ENCODE assay signal across 11 cellular contexts in genomic region chrX:2819345-2820130, GRCh38. TPM values are rescaled to one million over a fixed set of nuclear protein-coding genes. Genes with fewer than 3 reads are reported as not detected.
A peak's percentile ranks its signal among the peaks of the same experiment; 100 is the strongest.
DNase-seq lines count a peak whose midpoint lies in the region; ATAC-seq and TF ChIP-seq lines count a peak whose summit lies in the region.
"Had no signal": no experiment of that assay in that cellular context is flagged by ENCODE, and none has a peak within 500 bp of the region (broad histone marks: within the 10 kb centered on the region; RNA-seq: fewer than 3 reads in every experiment).

No MANE protein-coding gene starts in this region.

- no peak overlapping the region for H3K4me3 Mint-ChIP-seq in GM23338
- no peak overlapping the region for H3K4me3 Mint-ChIP-seq in stimulated activated naive CD8-positive, alpha-beta T cell treated with anti-CD3 and anti-CD28 coated beads, Interleukin-15, amount 100 ng/mL, for 72 hours
- H3K4me3 Mint-ChIP-seq: central memory CD8-positive, alpha-beta T cell had no signal

- no peaks in the 10 kb centered on the region for H3K9me2 ChIP-seq in GM23338 (ENCODE audit: insufficient read depth)

- no peaks in the 10 kb centered on the region for H3K36me3 Mint-ChIP-seq in GM23338 (ENCODE audit: low read depth)

- H3F3A ChIP-seq in GM23338 (replicated peaks; ENCODE audit: low read depth), result no peaks in the 10 kb centered on the region

- ATAC-seq in GM23338 (no peak), SK-N-SH treated with all-trans-retinoic acid at 6 μM for 48 hours (peak; percentile 71)
- no peak for ATAC-seq in stimulated activated naive CD8-positive, alpha-beta T cell treated with anti-CD3 and anti-CD28 coated beads, Interleukin-15, amount 100 ng/mL, for 72 hours
- ATAC-seq: right cardiac atrium had no signal

- DNase-seq in AG20443 (ENCODE audit: low spot score) (peak; percentile 50), GM23338 (ENCODE audit: low spot score) (no peak), glomerular endothelial cell (ENCODE audit: extremely low read depth, low read depth, low spot score) (peak; percentile 27), posterior cingulate gyrus (no peak), stomach (no peak), globus pallidus (ENCODE audit: low spot score) (no peak)
- no peak for DNase-seq in stimulated activated naive CD8-positive, alpha-beta T cell treated with anti-CD3 and anti-CD28 coated beads, Interleukin-15, amount 100 ng/mL, for 72 hours
- DNase-seq: NCI-H187, right cardiac atrium had no signal

- no peaks in the 10 kb centered on the region for H3K9me3 Mint-ChIP-seq in GM23338
- H3K9me3 Mint-ChIP-seq in stimulated activated naive CD8-positive, alpha-beta T cell treated with anti-CD3 and anti-CD28 coated beads, Interleukin-15, amount 100 ng/mL, for 72 hours, result no peaks in the 10 kb centered on the region
- H3K9me3 Mint-ChIP-seq: central memory CD8-positive, alpha-beta T cell had no signal

- intact Hi-C loops in posterior cingulate gyrus (cut with DNase I) (loop anchor here (10.0 kb wide), 1 partner anchor 1365 kb away; the partner anchor contains the start of gene ASMTL), stomach (cut with DNase I; ENCODE audit: low total_unique reads) (loop anchor here (10.0 kb wide), 1 partner anchor 175 kb away; no protein-coding TSS in a partner anchor)

- H3K9me3 ChIP-seq in stomach, result no peaks in the 10 kb centered on the region

- TF ChIP-seq EP300 in stomach (IDR thresholded peaks at IDR 0.05), result no peak

- H3K4me1 Mint-ChIP-seq in GM23338, result peaks cover 5% of the 10 kb centered on the region; the same call in 1 of the 3 replicates
- peaks cover 6% of the 10 kb centered on the region for H3K4me1 Mint-ChIP-seq in stimulated activated naive CD8-positive, alpha-beta T cell treated with anti-CD3 and anti-CD28 coated beads, Interleukin-15, amount 100 ng/mL, for 72 hours
- H3K4me1 Mint-ChIP-seq: central memory CD8-positive, alpha-beta T cell had no signal

- H2AFZ ChIP-seq in GM23338, result no peak overlapping the region

- H3K27ac ChIP-seq in GM23338 (ENCODE audit: low read depth) (no peak overlapping the region), stomach (no peak overlapping the region)

- no peak overlapping the region for H3K4me3 ChIP-seq in GM23338
- no peak overlapping the region for H3K4me3 ChIP-seq in stomach

- H3K36me3 ChIP-seq in GM23338 (ENCODE audit: insufficient read depth), result no peaks in the 10 kb centered on the region
- no peaks in the 10 kb centered on the region for H3K36me3 ChIP-seq in stomach

- TF ChIP-seq CTCF in GM23338 (conservative IDR thresholded peaks at IDR 0.05; ENCODE audit: low read depth in 2 of 2) (peak; percentile 28 to 45), stomach (IDR thresholded peaks at IDR 0.05) (peak in 3 of 7 experiments; percentile 12 to 41 (median 23))

- no peak overlapping the region for H3K27ac Mint-ChIP-seq in GM23338
- no peak overlapping the region for H3K27ac Mint-ChIP-seq in stimulated activated naive CD8-positive, alpha-beta T cell treated with anti-CD3 and anti-CD28 coated beads, Interleukin-15, amount 100 ng/mL, for 72 hours

- TF ChIP-seq POLR2A in stomach (IDR thresholded peaks at IDR 0.05), result no peak

- H3K79me2 ChIP-seq in GM23338 (replicated peaks; ENCODE audit: insufficient read depth), result no peaks in the 10 kb centered on the region

- H4K20me1 ChIP-seq in GM23338 (replicated peaks; ENCODE audit: insufficient read depth), result no peaks in the 10 kb centered on the region

- H3K27me3 ChIP-seq in GM23338 (ENCODE audit: insufficient read depth), result no peaks in the 10 kb centered on the region
- H3K27me3 ChIP-seq in stomach, result no peaks in the 10 kb centered on the region

- WGBS in stomach, 5 donors, result 44 to 59% (median 51%) methylated on average over 7 to 9 of the region's 9 CpGs

- H3K27me3 Mint-ChIP-seq in GM23338 (ENCODE audit: insufficient read depth, low read depth, poor library complexity), result no peaks in the 10 kb centered on the region
- peaks cover 4% of the 10 kb centered on the region for H3K27me3 Mint-ChIP-seq in stimulated activated naive CD8-positive, alpha-beta T cell treated with anti-CD3 and anti-CD28 coated beads, Interleukin-15, amount 100 ng/mL, for 72 hours
- H3K27me3 Mint-ChIP-seq: central memory CD8-positive, alpha-beta T cell had no signal

- no peak overlapping the region for H3K4me2 ChIP-seq in GM23338

- H3K4me1 ChIP-seq in GM23338 (ENCODE audit: insufficient read depth), result no peaks in the 10 kb centered on the region
- H3K4me1 ChIP-seq in stomach, result no peaks in the 10 kb centered on the region

TF ChIP-seq in GM23338, 12 proteins besides CTCF, POLR2A, EP300 and RAD21 (continues in another document):
- TF ChIP-seq REST (IDR thresholded peaks at IDR 0.05; ENCODE audit: unreplicated experiment) (no peak), STAT1 (IDR thresholded peaks at IDR 0.05; ENCODE audit: unreplicated experiment) (no peak)
- TF ChIP-seq, protein P1, sequence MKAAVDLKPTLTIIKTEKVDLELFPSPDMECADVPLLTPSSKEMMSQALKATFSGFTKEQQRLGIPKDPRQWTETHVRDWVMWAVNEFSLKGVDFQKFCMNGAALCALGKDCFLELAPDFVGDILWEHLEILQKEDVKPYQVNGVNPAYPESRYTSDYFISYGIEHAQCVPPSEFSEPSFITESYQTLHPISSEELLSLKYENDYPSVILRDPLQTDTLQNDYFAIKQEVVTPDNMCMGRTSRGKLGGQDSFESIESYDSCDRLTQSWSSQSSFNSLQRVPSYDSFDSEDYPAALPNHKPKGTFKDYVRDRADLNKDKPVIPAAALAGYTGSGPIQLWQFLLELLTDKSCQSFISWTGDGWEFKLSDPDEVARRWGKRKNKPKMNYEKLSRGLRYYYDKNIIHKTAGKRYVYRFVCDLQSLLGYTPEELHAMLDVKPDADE (IDR thresholded peaks at IDR 0.05), result no peak

TF ChIP-seq in SK-N-SH treated with all-trans-retinoic acid at 6 μM for 48 hours, 23 proteins besides CTCF, POLR2A, EP300 and RAD21 (continues in another document):
- TF ChIP-seq OSR1 (CRISPR knock-in tag; IDR thresholded peaks at IDR 0.05) (no peak), ZNF8 (CRISPR knock-in tag; IDR thresholded peaks at IDR 0.05) (no peak), ZFP30 (CRISPR knock-in tag; IDR thresholded peaks at IDR 0.05) (no peak), BACH2 (CRISPR knock-in tag; IDR thresholded peaks at IDR 0.05; ENCODE audit: borderline replicate concordance) (no peak), ZC3H10 (CRISPR knock-in tag; IDR thresholded peaks at IDR 0.05) (no peak), ZNF565 (CRISPR knock-in tag; conservative IDR thresholded peaks at IDR 0.05; ENCODE audit: low read depth) (no peak), CSDC2 (CRISPR knock-in tag; IDR thresholded peaks at IDR 0.05) (no peak), PPARA (CRISPR knock-in tag; IDR thresholded peaks at IDR 0.05; ENCODE audit: borderline replicate concordance) (no peak), GLIS3 (CRISPR knock-in tag; IDR thresholded peaks at IDR 0.05) (no peak), ESRRG (CRISPR knock-in tag; IDR thresholded peaks at IDR 0.05) (no peak)
- TF ChIP-seq, protein P2, sequence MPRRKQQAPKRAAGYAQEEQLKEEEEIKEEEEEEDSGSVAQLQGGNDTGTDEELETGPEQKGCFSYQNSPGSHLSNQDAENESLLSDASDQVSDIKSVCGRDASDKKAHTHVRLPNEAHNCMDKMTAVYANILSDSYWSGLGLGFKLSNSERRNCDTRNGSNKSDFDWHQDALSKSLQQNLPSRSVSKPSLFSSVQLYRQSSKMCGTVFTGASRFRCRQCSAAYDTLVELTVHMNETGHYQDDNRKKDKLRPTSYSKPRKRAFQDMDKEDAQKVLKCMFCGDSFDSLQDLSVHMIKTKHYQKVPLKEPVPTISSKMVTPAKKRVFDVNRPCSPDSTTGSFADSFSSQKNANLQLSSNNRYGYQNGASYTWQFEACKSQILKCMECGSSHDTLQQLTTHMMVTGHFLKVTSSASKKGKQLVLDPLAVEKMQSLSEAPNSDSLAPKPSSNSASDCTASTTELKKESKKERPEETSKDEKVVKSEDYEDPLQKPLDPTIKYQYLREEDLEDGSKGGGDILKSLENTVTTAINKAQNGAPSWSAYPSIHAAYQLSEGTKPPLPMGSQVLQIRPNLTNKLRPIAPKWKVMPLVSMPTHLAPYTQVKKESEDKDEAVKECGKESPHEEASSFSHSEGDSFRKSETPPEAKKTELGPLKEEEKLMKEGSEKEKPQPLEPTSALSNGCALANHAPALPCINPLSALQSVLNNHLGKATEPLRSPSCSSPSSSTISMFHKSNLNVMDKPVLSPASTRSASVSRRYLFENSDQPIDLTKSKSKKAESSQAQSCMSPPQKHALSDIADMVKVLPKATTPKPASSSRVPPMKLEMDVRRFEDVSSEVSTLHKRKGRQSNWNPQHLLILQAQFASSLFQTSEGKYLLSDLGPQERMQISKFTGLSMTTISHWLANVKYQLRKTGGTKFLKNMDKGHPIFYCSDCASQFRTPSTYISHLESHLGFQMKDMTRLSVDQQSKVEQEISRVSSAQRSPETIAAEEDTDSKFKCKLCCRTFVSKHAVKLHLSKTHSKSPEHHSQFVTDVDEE (CRISPR knock-in tag; IDR thresholded peaks at IDR 0.05), result no peak
- TF ChIP-seq, protein P3, sequence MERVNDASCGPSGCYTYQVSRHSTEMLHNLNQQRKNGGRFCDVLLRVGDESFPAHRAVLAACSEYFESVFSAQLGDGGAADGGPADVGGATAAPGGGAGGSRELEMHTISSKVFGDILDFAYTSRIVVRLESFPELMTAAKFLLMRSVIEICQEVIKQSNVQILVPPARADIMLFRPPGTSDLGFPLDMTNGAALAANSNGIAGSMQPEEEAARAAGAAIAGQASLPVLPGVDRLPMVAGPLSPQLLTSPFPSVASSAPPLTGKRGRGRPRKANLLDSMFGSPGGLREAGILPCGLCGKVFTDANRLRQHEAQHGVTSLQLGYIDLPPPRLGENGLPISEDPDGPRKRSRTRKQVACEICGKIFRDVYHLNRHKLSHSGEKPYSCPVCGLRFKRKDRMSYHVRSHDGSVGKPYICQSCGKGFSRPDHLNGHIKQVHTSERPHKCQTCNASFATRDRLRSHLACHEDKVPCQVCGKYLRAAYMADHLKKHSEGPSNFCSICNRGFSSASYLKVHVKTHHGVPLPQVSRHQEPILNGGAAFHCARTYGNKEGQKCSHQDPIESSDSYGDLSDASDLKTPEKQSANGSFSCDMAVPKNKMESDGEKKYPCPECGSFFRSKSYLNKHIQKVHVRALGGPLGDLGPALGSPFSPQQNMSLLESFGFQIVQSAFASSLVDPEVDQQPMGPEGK (CRISPR knock-in tag; IDR thresholded peaks at IDR 0.05; ENCODE audit: borderline replicate concordance), result no peak

RNA-seq across cellular contexts. Expression of gene GYG2, which starts 9.2 kb away (rescaled TPM):
- total RNA-seq in GM23338 (2014; rRNA removed; shearing (Covaris generic)), result 47.0 and 63.8 TPM in 2 replicates
- 15.6 and 17.6 TPM in 2 replicates for polyA plus RNA-seq in GM23338 (2016; fragmentation: Nextera tagmentation; extraction: Ambion mirVana)
- 0.29 and 0.53 TPM in 2 replicates for total RNA-seq in glomerular endothelial cell
- total RNA-seq in stomach, result 1 to 10 TPM; 5.3 to 6.2 (median 5.8) TPM
- polyA plus RNA-seq in stomach, result 1 to 10 TPM; 2.2 to 5.7 (median 5.1) TPM

Comparison
In these comparisons a context has a peak if more than half of its experiments do, and no peak if none do; other contexts are left out.
1. DNase-seq: peak in AG20443 (single experiment) and glomerular endothelial cell (single experiment); none in GM23338 (single experiment), posterior cingulate gyrus (0 of 10), stomach (single experiment), stimulated activated naive CD8-positive, alpha-beta T cell treated with anti-CD3 and anti-CD28 coated beads, Interleukin-15, amount 100 ng/mL, for 72 hours (0 of 2) and globus pallidus (single experiment).